8 cellular contexts compared by ENCODE assay signal in genomic region chr17:67377727-67378443, GRCh38. TPM values are rescaled to one million over a fixed set of nuclear protein-coding genes. Genes with fewer than 3 reads are reported as not detected.
DNase-seq lines count a peak whose midpoint lies in the region; ATAC-seq and TF ChIP-seq lines count a peak whose summit lies in the region.

No MANE protein-coding gene starts in this region.

- no peaks in the 10 kb centered on the region for H3K9me3 Mint-ChIP-seq in chondrocyte (ENCODE audit: low read depth)

- H3K36me3 Mint-ChIP-seq in chondrocyte (ENCODE audit: low read depth) = no peaks in the 10 kb centered on the region

- DNase-seq in C1 segment of cervical spinal cord (lab: John Stamatoyannopoulos, UW) (peak in 9 of 14 donors; percentile 19 to 64 (median 50)), LoVo (ENCODE audit: low spot score) (peak; percentile 56), chondrocyte (ENCODE audit: low spot score) (no peak), left kidney (ENCODE audit: low read depth, low spot score) (peak; percentile 84), NCI-H2196 (lab: John Stamatoyannopoulos, UW; ENCODE audit: unreplicated experiment) (no peak)
- DNase-seq in activated CD4-positive, CD25-positive, alpha-beta regulatory T cell (lab: John Stamatoyannopoulos, UW) = peak; percentile 31 to 57 (median 36)
- DNase-seq in stimulated activated CD4-positive, alpha-beta T cell treated with anti-CD3 and anti-CD28 coated beads, TNF-alpha, amount 100 ng/mL, for 24 hours (ENCODE audit: low read depth in 3 of 3) = peak in 2 of 3 experiments; percentile 31 to 51

- peaks cover 24% of the 10 kb centered on the region for H3K4me1 Mint-ChIP-seq in chondrocyte (ENCODE audit: low read depth)

- peak overlapping the region; percentile 81 for H3K4me3 Mint-ChIP-seq in chondrocyte (ENCODE audit: unreplicated experiment)

- H3K27me3 Mint-ChIP-seq in chondrocyte (ENCODE audit: low read depth) = no peaks in the 10 kb centered on the region

- peak; percentile 27 for ATAC-seq in GM21381 (IDR thresholded peaks at IDR 0.05; ENCODE audit: unreplicated experiment)

- H3K27ac Mint-ChIP-seq in chondrocyte (ENCODE audit: unreplicated experiment) = peak overlapping the region; percentile 86

- peak; percentile 5 for TF ChIP-seq CTCF in chondrocyte (IDR thresholded peaks at IDR 0.05)

RNA-seq across cellular contexts. Expression of gene PITPNC1, which starts 0.8 kb away (rescaled TPM):
- total RNA-seq in chondrocyte = 3.2 to 5.4 TPM (median 5.1 TPM) in 3 replicates

RNA-seq across cellular contexts. Expression of gene PSMD12, which starts 11.5 kb away (rescaled TPM):
- 44.2 to 50.9 TPM (median 44.5 TPM) in 3 replicates for total RNA-seq in chondrocyte

Comparison
In these comparisons a context has a peak if more than half of its experiments do, and no peak if none do; other contexts are left out.
1. DNase-seq: peak in C1 segment of cervical spinal cord (9 of 14), LoVo (single experiment), activated CD4-positive, CD25-positive, alpha-beta regulatory T cell (4 of 4), left kidney (single experiment) and stimulated activated CD4-positive, alpha-beta T cell treated with anti-CD3 and anti-CD28 coated beads, TNF-alpha, amount 100 ng/mL, for 24 hours (2 of 3); none in chondrocyte (single experiment) and NCI-H2196 (single experiment).